ENCODE assay signal across 22 cellular contexts in genomic region chr15:45274636-45275035, GRCh38. TPM values are rescaled to one million over a fixed set of nuclear protein-coding genes. Genes with fewer than 3 reads are reported as not detected.
A peak's percentile ranks its signal among the peaks of the same experiment; 100 is the strongest.
DNase-seq lines count a peak whose midpoint lies in the region; ATAC-seq and TF ChIP-seq lines count a peak whose summit lies in the region.
"Had no signal": no experiment of that assay in that cellular context is flagged by ENCODE, and none has a peak within 500 bp of the region (broad histone marks: within the 10 kb centered on the region; RNA-seq: fewer than 3 reads in every experiment).

No MANE protein-coding gene starts in this region.

- H3K27ac ChIP-seq in HEK293 (ENCODE audit: extremely low read depth, low read depth, low read length) = no peak overlapping the region
- H3K27ac ChIP-seq: 22Rv1, GM23248 had no signal

- H3K9me3 Mint-ChIP-seq in nephron progenitor cell = peaks cover 4% of the 10 kb centered on the region

- H3K4me3 ChIP-seq in HEK293 (ENCODE audit: low read depth, low read length) (no peak overlapping the region), BE2C (ENCODE audit: low read depth, low read length) (no peak overlapping the region)
- H3K4me3 ChIP-seq: GM12878, GM23248 had no signal

- H3K4me1 ChIP-seq in HEK293 (ENCODE audit: control insufficient read depth, insufficient read depth, low read length) (0 out of 2 replicates have a peak, but pooled peaks cover 3% of the 10 kb centered on the region), BE2C (no peaks in the 10 kb centered on the region)

- H3K36me3 Mint-ChIP-seq in nephron progenitor cell (ENCODE audit: low read depth) = peaks cover 5% of the 10 kb centered on the region

- H3K27me3 Mint-ChIP-seq in nephron progenitor cell (ENCODE audit: low read depth, poor library complexity) = peaks cover 20% of the 10 kb centered on the region
- H3K27me3 Mint-ChIP-seq: CD4-positive, alpha-beta memory T cell had no signal

- H3K4me1 Mint-ChIP-seq in nephron progenitor cell = peaks cover 15% of the 10 kb centered on the region

- DNase-seq in ACHN (peak; percentile 73), glomerular visceral epithelial cell (ENCODE audit: extremely low spot score) (peak; percentile 82), renal cortical epithelial cell (ENCODE audit: low read depth) (peak; percentile 28), BE2C (no peak), nephron progenitor cell (no peak)
- DNase-seq: AML-193; C1 segment of cervical spinal cord; CD4-positive, alpha-beta memory T cell; COR-L47; DMS 273 treated with DMSO at 0.1 percent for 48 hours; DMS79; EL; GDM1; GM23248; H7; HCEC 1CT had no signal

- POLR2A ChIA-PET in HEK293 (lab: Yijun Ruan, JAX) = no interaction called here

- H3K27ac Mint-ChIP-seq in nephron progenitor cell = no peak overlapping the region
- H3K27ac Mint-ChIP-seq: CD4-positive, alpha-beta memory T cell had no signal

- H3K9me3 ChIP-seq in HEK293 (ENCODE audit: control insufficient read depth, insufficient read depth, low read depth, low read length) (no peaks in the 10 kb centered on the region), BE2C (no peaks in the 10 kb centered on the region)

- CTCF ChIA-PET in HEK293 (lab: Yijun Ruan, JAX) = interaction anchor here (1.0 to 1.1 kb wide), 2 partner anchors 9 to 112 kb away, joined by 3 read pairs; no protein-coding TSS in a partner anchor

- no peak overlapping the region for H3K4me3 Mint-ChIP-seq in nephron progenitor cell
- H3K4me3 Mint-ChIP-seq: CD4-positive, alpha-beta memory T cell had no signal

- no peak for TF ChIP-seq CTCF in HEK293 (tag by site-specific recombination; IDR thresholded peaks at IDR 0.05)
- no peak for TF ChIP-seq CTCF in BE2C (IDR thresholded peaks at IDR 0.05; ENCODE audit: low read depth, low read length)
- no peak for TF ChIP-seq CTCF in nephron progenitor cell (IDR thresholded peaks at IDR 0.05)

- no peak for ATAC-seq in HG03469 (IDR thresholded peaks at IDR 0.05; ENCODE audit: unreplicated experiment)
- ATAC-seq: GM12878 had no signal

- H3K36me3 ChIP-seq in HEK293 (ENCODE audit: control insufficient read depth in 2 of 2, insufficient read depth in 1 of 2, low read length in 2 of 2) (no peaks in the 10 kb centered on the region), BE2C (no peaks in the 10 kb centered on the region)

- in situ Hi-C loops in ACHN (cut with HindIII; ENCODE audit: low pct_ligation_motif_present, low pct_unique_long_range_greater_than_20kb, low sequenced_read_pairs) = no loop called here

- no peaks in the 10 kb centered on the region for H3K27me3 ChIP-seq in BE2C

TF ChIP-seq in HEK293, 187 proteins besides CTCF, POLR2A, EP300 and RAD21:
- TF ChIP-seq ZNF335 (tag by site-specific recombination; conservative IDR thresholded peaks at IDR 0.05) (peak; percentile 49), IKZF3 (tag by site-specific recombination; IDR thresholded peaks at IDR 0.05) (no peak), ZNF623 (tag by site-specific recombination; IDR thresholded peaks at IDR 0.05) (no peak)

RNA-seq across cellular contexts. Expression of gene SLC28A2, which starts 22.6 kb away (rescaled TPM):
- total RNA-seq in renal cortical epithelial cell = not detected in 2 replicates
- not detected for polyA plus RNA-seq in BE2C (2012; ENCODE audit: insufficient read depth, insufficient read length, low read depth)
- total RNA-seq: CD4-positive, alpha-beta memory T cell; GM12878; GM23248; H1; H7 had no signal
- polyA plus RNA-seq: BJ; CD4-positive, alpha-beta memory T cell; GM23248 had no signal

Comparison
In these comparisons a context has a peak if more than half of its experiments do, and no peak if none do; other contexts are left out.
1. DNase-seq: peak in ACHN (single experiment), glomerular visceral epithelial cell (single experiment) and renal cortical epithelial cell (single experiment); none in BE2C (single experiment) and nephron progenitor cell (single experiment).